In the genomic region with DNA sequence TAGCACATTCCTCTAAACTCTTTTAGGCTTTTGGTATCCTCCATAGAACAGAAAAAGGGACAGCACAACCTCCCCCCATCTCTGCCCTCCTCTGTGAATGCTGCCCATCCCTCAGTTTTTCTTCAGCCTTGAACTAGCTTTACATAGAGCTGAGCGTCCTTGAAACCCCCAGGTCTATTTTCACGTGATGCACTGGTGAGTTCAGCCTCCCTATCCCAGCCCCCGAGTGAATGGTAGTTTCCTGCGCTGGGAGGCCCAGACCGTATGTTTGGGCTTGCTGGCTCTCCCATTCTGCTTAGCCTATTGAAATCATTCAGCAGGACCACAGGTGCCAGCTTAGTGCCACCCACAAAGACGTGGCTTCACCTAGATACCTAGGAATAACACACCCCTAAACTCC, we compare ENCODE assay signal across 1 cellular context.
A peak's percentile ranks its signal among the peaks of the same experiment; 100 is the strongest.
TF ChIP-seq lines count a peak whose summit lies in the region.

No MANE protein-coding gene starts in this region.

TF ChIP-seq in HepG2, 621 proteins besides CTCF, POLR2A, EP300 and RAD21 (continued from another document):
- TF ChIP-seq ZNF281 (CRISPR knock-in tag; IDR thresholded peaks at IDR 0.05; ENCODE audit: borderline replicate concordance) (peak; percentile 21; the same call in 1 of the 2 replicates), XBP1 (CRISPR knock-in tag; IDR thresholded peaks at IDR 0.05) (no peak), KDM6A (CRISPR knock-in tag; IDR thresholded peaks at IDR 0.05; ENCODE audit: low read depth) (peak; percentile 25; the same call in 1 of the 2 replicates), ZNF354B (CRISPR knock-in tag; IDR thresholded peaks at IDR 0.05) (no peak), ZFP1 (CRISPR knock-in tag; IDR thresholded peaks at IDR 0.05) (no peak), ZNF777 (CRISPR knock-in tag; IDR thresholded peaks at IDR 0.05) (peak; percentile 32; the same call in 1 of the 2 replicates)
